In genomic region chr19:50537769-50538230, GRCh38 we compare ENCODE assay signal across 7 cellular contexts. TPM values are rescaled to one million over a fixed set of nuclear protein-coding genes. Genes with fewer than 3 reads are reported as not detected.
DNase-seq lines count a peak whose midpoint lies in the region; ATAC-seq, FAIRE-seq and TF ChIP-seq lines count a peak whose summit lies in the region.

No MANE protein-coding gene starts in this region.

- peak; percentile 99 for ATAC-seq in K562
- no peak for ATAC-seq in HG03159 (IDR thresholded peaks at IDR 0.05; ENCODE audit: unreplicated experiment)

- H4K20me1 ChIP-seq in K562 (replicated peaks; ENCODE audit: control insufficient read depth, insufficient read depth, low read length), result peaks cover 2% of the 10 kb centered on the region; the same call in 1 of the 2 replicates

- H3K4me2 ChIP-seq in K562 (ENCODE audit: insufficient read depth, low read length), result no peak overlapping the region

- H3K4me3 ChIP-seq in GM12864 (ENCODE audit: low read depth, low read length), result no peak overlapping the region
- H3K4me3 ChIP-seq in K562, result no peak overlapping the region

- no peak for TF ChIP-seq EP300 in K562 (IDR thresholded peaks at IDR 0.05; ENCODE audit: low read length)

- BruUV-seq in K562 (replicated peaks; lab: Mats Ljungman, UMichigan), result no TSS peak

- peaks cover 0 to under 1% of the 10 kb centered on the region in 2 experiments; a peak in 1 of 5 replicates for H3K27me3 ChIP-seq in K562 (ENCODE audit: control insufficient read depth in 2 of 2, insufficient read depth in 2 of 2, low read length in 2 of 2)

- intact Hi-C loops in K562 (cut with micrococcal nuclease), result loop anchor here (1.0 to 10.0 kb wide), 6 partner anchors 19 to 385 kb away; no protein-coding TSS in a partner anchor

- in situ Hi-C loops in K562 (cut with MboI), result loop anchor here (10.0 kb wide), 1 partner anchor 377 kb away; the partner anchor contains the start of gene KLK4

- TF ChIP-seq CTCF in GM12864 (IDR thresholded peaks at IDR 0.05; ENCODE audit: low read depth, low read length, missing control alignments) (peak; percentile 93), K562 (IDR thresholded peaks at IDR 0.05 in 2 of 3, conservative IDR thresholded peaks at IDR 0.05 in 1 of 3; ENCODE audit: insufficient read depth in 2 of 3, low read depth in 1 of 3, low read length in 3 of 3) (peak; percentile 97 to 99 (median 98))

- no peak overlapping the region for H3K27ac ChIP-seq in K562 (ENCODE audit: extremely low read depth, low read depth, low read length)

- peaks cover 0 to 5% of the 10 kb centered on the region in 2 experiments; a peak in 2 of 5 replicates for H3K4me1 ChIP-seq in K562 (replicated peaks in 1 of 2; ENCODE audit: control insufficient read depth in 2 of 2, insufficient read depth in 2 of 2, low read length in 2 of 2)

- H2AFZ ChIP-seq in K562 (ENCODE audit: low read depth, low read length), result no peak overlapping the region

- DNase-seq in GM12864 (ENCODE audit: low read depth) (peak; percentile 27), NCI-H128 (lab: John Stamatoyannopoulos, UW; ENCODE audit: unreplicated experiment) (peak; percentile 4), K562 (ENCODE audit: extremely low read depth in 1 of 4, low spot score in 3 of 4) (peak; percentile 87 to 93 (median 88)), iPS-NIHi7 (ENCODE audit: extremely low spot score) (peak; percentile 97)
- peak; percentile 51 to 66 (median 66) for DNase-seq in stimulated activated CD4-positive, alpha-beta T cell treated with anti-CD3 and anti-CD28 coated beads, Interleukin-12 subunit alpha, Interleukin-12 subunit beta, amount 100 ng/mL, for 48 hours (ENCODE audit: low read depth in 2 of 3, low spot score in 1 of 3)

- no peaks in the 10 kb centered on the region for H3K9me3 ChIP-seq in K562 (replicated peaks; ENCODE audit: control insufficient read depth, insufficient read depth, low read depth, low read length)

- FAIRE-seq in TTC549 (lab: Jason Lieb, UNC) (peak; percentile 84), K562 (lab: Jason Lieb, UNC) (peak; percentile 94)

- no peaks in the 10 kb centered on the region for H3K79me2 ChIP-seq in K562 (ENCODE audit: control insufficient read depth, insufficient read depth, low read length)

- POLR2A ChIA-PET in K562 (lab: Yijun Ruan, JAX), result interaction anchor here (0.6 to 1.2 kb wide), 3 partner anchors 9 to 372 kb away, joined by 3 to 4 read pairs (median 3); no protein-coding TSS in a partner anchor

- H3K9me1 ChIP-seq in K562 (ENCODE audit: control insufficient read depth, insufficient read depth, low read length), result no peaks in the 10 kb centered on the region

- WGBS in K562 (ENCODE audit: insufficient coverage, low coverage, missing lambda C conversion rate), result under 1% methylated on average over 13 of the region's 15 CpGs

- TF ChIP-seq POLR2A in K562 (conservative IDR thresholded peaks at IDR 0.05), result no peak

- no peaks in the 10 kb centered on the region for H3K36me3 ChIP-seq in K562 (ENCODE audit: control insufficient read depth, insufficient read depth, low read length)

- H3K9ac ChIP-seq in K562 (ENCODE audit: insufficient read depth in 1 of 2, low read depth in 2 of 2, low read length in 2 of 2), result no peak overlapping the region

- CTCF ChIA-PET in K562 (lab: Yijun Ruan, JAX; ENCODE audit: low intra/inter-chr PET ratio), result interaction anchor here (0.5 to 1.8 kb wide), 6 partner anchors 19 to 246 kb away, joined by 3 to 12 read pairs (median 4); no protein-coding TSS in a partner anchor

- peak; percentile 85 to 96 for TF ChIP-seq RAD21 in K562 (CRISPR knock-in tag; conservative IDR thresholded peaks at IDR 0.05 in 1 of 2, IDR thresholded peaks at IDR 0.05 in 1 of 2)

TF ChIP-seq in K562, 482 proteins besides CTCF, POLR2A, EP300 and RAD21 (continues in another document):
- no peak for TF ChIP-seq TARDBP (IDR thresholded peaks at IDR 0.05)
- no peak for TF ChIP-seq HMG20A (CRISPR knock-in tag; conservative IDR thresholded peaks at IDR 0.05)
- TF ChIP-seq ZNF561 (CRISPR knock-in tag; conservative IDR thresholded peaks at IDR 0.05), result no peak
- no peak for TF ChIP-seq ZNF586 (CRISPR knock-in tag; conservative IDR thresholded peaks at IDR 0.05)
- no peak for TF ChIP-seq MAX (CRISPR knock-in tag; IDR thresholded peaks at IDR 0.05)
- no peak for TF ChIP-seq TGIF2 (CRISPR knock-in tag; IDR thresholded peaks at IDR 0.05)
- no peak for TF ChIP-seq MCM5 (IDR thresholded peaks at IDR 0.05; ENCODE audit: low read depth)
- no peak for TF ChIP-seq ZNF143 (CRISPR knock-in tag; IDR thresholded peaks at IDR 0.05)

RNA-seq across cellular contexts. Expression of gene ASPDH, which starts 24.1 kb away (rescaled TPM):
- not detected in 2 replicates for total RNA-seq in K562 (2011; cell fraction: chromatin; rRNA removed; ENCODE audit: low replicate concordance)
- total RNA-seq in K562 (2011; cell fraction: nucleolus; rRNA removed), result not detected in 2 replicates
- total RNA-seq in K562 (2011; cell fraction: nucleoplasm; rRNA removed), result not detected in 2 replicates
- total RNA-seq in K562 (2014; rRNA removed) (not detected in 2 replicates), K562 (2014; rRNA removed; fragmentation: Illumina TruSeq; extraction: Trizol) (not detected in 2 replicates), K562 (2015; rRNA removed; fragmentation: Illumina TruSeq; extraction: Trizol) (not detected in 2 replicates), K562 (2021) (not detected in 2 replicates)
- polyA plus RNA-seq in K562 (2011; rRNA removed) (not detected in 2 replicates), K562 (2014; fragmentation: Illumina TruSeq; extraction: Trizol) (not detected in 2 replicates), K562 (2014; fragmentation: Nextera tagmentation; extraction: Ambion mirVana) (not detected), K562 (2014; rRNA removed) (not detected in 2 replicates)
- polyA plus RNA-seq in K562 (2011; cell fraction: cytosol; rRNA removed), result not detected in 2 replicates
- polyA plus RNA-seq in K562 (2011; cell fraction: nucleus; rRNA removed), result not detected in 2 replicates
- 0.39 and 0.40 TPM in 2 replicates for polyA plus RNA-seq in K562 (2012)
- polyA minus RNA-seq in K562 (2011; rRNA and poly(A)+ RNA removed), result not detected in 2 replicates
- not detected in 2 replicates for polyA minus RNA-seq in K562 (2011; cell fraction: cytosol; rRNA and poly(A)+ RNA removed)
- polyA minus RNA-seq in K562 (2011; cell fraction: nucleus; rRNA and poly(A)+ RNA removed), result not detected in 2 replicates

RNA-seq across cellular contexts. Expression of gene JOSD2, which starts 26.8 kb away (rescaled TPM):
- total RNA-seq in K562 (2011; cell fraction: chromatin; rRNA removed; ENCODE audit: low replicate concordance), result 2.5 TPM in 1 of 2 replicates, not detected in the other
- total RNA-seq in K562 (2011; cell fraction: nucleolus; rRNA removed), result 1.2 and 1.8 TPM in 2 replicates
- total RNA-seq in K562 (2011; cell fraction: nucleoplasm; rRNA removed), result 3.2 and 4.7 TPM in 2 replicates
- total RNA-seq in K562 (2014; rRNA removed) (12.0 and 15.5 TPM in 2 replicates), K562 (2014; rRNA removed; fragmentation: Illumina TruSeq; extraction: Trizol) (0.55 and 0.61 TPM in 2 replicates), K562 (2015; rRNA removed; fragmentation: Illumina TruSeq; extraction: Trizol) (3.1 and 4.5 TPM in 2 replicates), K562 (2021) (13.6 and 17.8 TPM in 2 replicates)
- polyA plus RNA-seq in K562 (2011; rRNA removed) (3.3 and 3.8 TPM in 2 replicates), K562 (2014; fragmentation: Illumina TruSeq; extraction: Trizol) (1.3 and 3.3 TPM in 2 replicates), K562 (2014; fragmentation: Nextera tagmentation; extraction: Ambion mirVana) (under 1 TPM; 0.06 to 0.95 TPM), K562 (2014; rRNA removed) (12.5 and 14.4 TPM in 2 replicates)
- 7.6 and 42.8 TPM in 2 replicates for polyA plus RNA-seq in K562 (2011; cell fraction: cytosol; rRNA removed)
- 3.9 and 12.6 TPM in 2 replicates for polyA plus RNA-seq in K562 (2011; cell fraction: nucleus; rRNA removed)
- polyA plus RNA-seq in K562 (2012), result 10.4 and 14.8 TPM in 2 replicates
- polyA minus RNA-seq in K562 (2011; rRNA and poly(A)+ RNA removed), result 0.32 and 0.66 TPM in 2 replicates
- polyA minus RNA-seq in K562 (2011; cell fraction: cytosol; rRNA and poly(A)+ RNA removed), result 4.2 and 5.2 TPM in 2 replicates
- polyA minus RNA-seq in K562 (2011; cell fraction: nucleus; rRNA and poly(A)+ RNA removed), result 1.8 and 3.6 TPM in 2 replicates

RNA-seq across cellular contexts. Expression of gene LRRC4B, which starts 30.4 kb away (rescaled TPM):
- total RNA-seq in K562 (2011; cell fraction: chromatin; rRNA removed; ENCODE audit: low replicate concordance), result 1.8 and 10.9 TPM in 2 replicates
- 7.1 and 16.3 TPM in 2 replicates for total RNA-seq in K562 (2011; cell fraction: nucleolus; rRNA removed)
- total RNA-seq in K562 (2011; cell fraction: nucleoplasm; rRNA removed), result 5.1 and 6.8 TPM in 2 replicates
- 2.9 TPM in 2 replicates for total RNA-seq in K562 (2014; rRNA removed)
- 0.10 and 0.18 TPM in 2 replicates for total RNA-seq in K562 (2014; rRNA removed; fragmentation: Illumina TruSeq; extraction: Trizol)
- total RNA-seq in K562 (2015; rRNA removed; fragmentation: Illumina TruSeq; extraction: Trizol), result 1.1 TPM in 2 replicates
- total RNA-seq in K562 (2021), result 9.5 and 9.6 TPM in 2 replicates
- 3.0 and 4.0 TPM in 2 replicates for polyA plus RNA-seq in K562 (2011; rRNA removed)
- polyA plus RNA-seq in K562 (2011; cell fraction: cytosol; rRNA removed), result 3.9 and 17.2 TPM in 2 replicates
- 2.5 and 6.6 TPM in 2 replicates for polyA plus RNA-seq in K562 (2011; cell fraction: nucleus; rRNA removed)
- 4.6 and 8.7 TPM in 2 replicates for polyA plus RNA-seq in K562 (2012)
- 0.21 and 2.7 TPM in 2 replicates for polyA plus RNA-seq in K562 (2014; fragmentation: Illumina TruSeq; extraction: Trizol)
- polyA plus RNA-seq in K562 (2014; fragmentation: Nextera tagmentation; extraction: Ambion mirVana), result not detected
- 2.0 and 3.1 TPM in 2 replicates for polyA plus RNA-seq in K562 (2014; rRNA removed)
- 1.5 and 2.8 TPM in 2 replicates for polyA minus RNA-seq in K562 (2011; rRNA and poly(A)+ RNA removed)
- 15.2 and 16.2 TPM in 2 replicates for polyA minus RNA-seq in K562 (2011; cell fraction: cytosol; rRNA and poly(A)+ RNA removed)
- 1.9 and 2.2 TPM in 2 replicates for polyA minus RNA-seq in K562 (2011; cell fraction: nucleus; rRNA and poly(A)+ RNA removed)

Comparison
In these comparisons a context has a peak if more than half of its experiments do, and no peak if none do; other contexts are left out.
1. DNase-seq: peak in every context shown above with its lines; median percentile 97 in iPS-NIHi7; 88 in K562; 66 in stimulated activated CD4-positive, alpha-beta T cell treated with anti-CD3 and anti-CD28 coated beads, Interleukin-12 subunit alpha, Interleukin-12 subunit beta, amount 100 ng/mL, for 48 hours; 27 in GM12864; 4 in NCI-H128.